ENCODE assay signal across 10 cellular contexts in the genomic region with DNA sequence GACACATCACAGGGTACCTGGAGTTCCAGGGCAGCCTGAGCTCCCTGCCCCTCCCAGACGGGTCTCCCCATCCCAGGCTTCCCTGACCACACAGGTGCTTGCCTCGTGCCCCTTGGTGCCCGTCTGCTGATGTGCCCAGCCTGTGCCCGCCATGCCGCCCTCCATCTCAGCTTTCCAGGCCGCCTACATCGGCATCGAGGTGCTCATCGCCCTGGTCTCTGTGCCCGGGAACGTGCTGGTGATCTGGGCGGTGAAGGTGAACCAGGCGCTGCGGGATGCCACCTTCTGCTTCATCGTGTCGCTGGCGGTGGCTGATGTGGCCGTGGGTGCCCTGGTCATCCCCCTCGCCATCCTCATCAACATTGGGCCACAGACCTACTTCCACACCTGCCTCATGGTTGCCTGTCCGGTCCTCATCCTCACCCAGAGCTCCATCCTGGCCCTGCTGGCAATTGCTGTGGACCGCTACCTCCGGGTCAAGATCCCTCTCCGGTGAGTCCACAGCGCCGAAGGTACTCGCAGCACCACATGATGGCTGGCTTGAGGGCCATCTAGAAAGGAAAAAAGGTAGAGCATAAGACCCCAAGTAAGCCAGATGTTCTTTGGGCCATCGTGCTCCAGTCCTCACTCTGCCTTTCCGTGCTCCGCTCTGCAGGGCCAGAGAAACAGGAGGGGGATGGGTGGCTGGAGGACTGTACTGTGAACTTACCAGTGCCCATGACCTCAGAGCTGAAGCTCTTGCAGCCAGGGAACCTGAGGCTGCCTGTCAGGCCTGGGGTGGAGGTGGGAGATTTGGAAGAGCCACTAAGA. TPM values are rescaled to one million over a fixed set of nuclear protein-coding genes. Genes with fewer than 3 reads are reported as not detected.
DNase-seq lines count a peak whose midpoint lies in the region; ATAC-seq and TF ChIP-seq lines count a peak whose summit lies in the region.
"Had no signal": no experiment of that assay in that cellular context is flagged by ENCODE, and none has a peak within 500 bp of the region (broad histone marks: within the 10 kb centered on the region; RNA-seq: fewer than 3 reads in every experiment).

No MANE protein-coding gene starts in this region.

- no peak overlapping the region for H3K27ac Mint-ChIP-seq in activated naive CD8-positive, alpha-beta T cell
- H3K27ac Mint-ChIP-seq in activated naive CD8-positive, alpha-beta T cell treated with anti-CD3 and anti-CD28 coated beads for 36 hours = no peak overlapping the region

- peaks cover 20% of the 10 kb centered on the region for H3K4me1 ChIP-seq in ectodermal cell (ENCODE audit: control insufficient read depth, insufficient read depth, low read length)
- H3K4me1 ChIP-seq in mesodermal cell (ENCODE audit: control insufficient read depth, insufficient read depth, low read length, poor library complexity, severe bottlenecking) = peaks cover 41% of the 10 kb centered on the region
- H3K4me1 ChIP-seq in thyroid gland = peaks cover 25 to 56% of the 10 kb centered on the region in 2 donors

- H3K9me3 Mint-ChIP-seq in activated naive CD8-positive, alpha-beta T cell (ENCODE audit: low read depth) = no peaks in the 10 kb centered on the region
- H3K9me3 Mint-ChIP-seq in activated naive CD8-positive, alpha-beta T cell treated with anti-CD3 and anti-CD28 coated beads for 36 hours = no peaks in the 10 kb centered on the region

- H3K4me1 Mint-ChIP-seq in activated naive CD8-positive, alpha-beta T cell (ENCODE audit: low read depth) = peaks cover 12% of the 10 kb centered on the region
- H3K4me1 Mint-ChIP-seq in activated naive CD8-positive, alpha-beta T cell treated with anti-CD3 and anti-CD28 coated beads for 36 hours = peaks cover 2% of the 10 kb centered on the region

- intact Hi-C loops in thyroid gland (cut with DNase I) = no loop called here

- H3K4me3 ChIP-seq in ectodermal cell (ENCODE audit: insufficient read depth, low read depth, low read length) (peak overlapping the region; percentile 29), mesodermal cell (ENCODE audit: extremely low read depth, insufficient read depth, low read length, poor library complexity, severe bottlenecking) (peak overlapping the region; percentile 43), thyroid gland (replicated peaks in 1 of 3) (no peak overlapping the region)

- no peak for ATAC-seq in HG03571 (IDR thresholded peaks at IDR 0.05; ENCODE audit: unreplicated experiment)

- no peaks in the 10 kb centered on the region for H3K36me3 Mint-ChIP-seq in activated naive CD8-positive, alpha-beta T cell
- H3K36me3 Mint-ChIP-seq in activated naive CD8-positive, alpha-beta T cell treated with anti-CD3 and anti-CD28 coated beads for 36 hours = no peaks in the 10 kb centered on the region

- TF ChIP-seq POLR2A in thyroid gland (IDR thresholded peaks at IDR 0.05) = no peak

- TF ChIP-seq CTCF in thyroid gland (IDR thresholded peaks at IDR 0.05) = no peak

- no peak for DNase-seq in activated naive CD8-positive, alpha-beta T cell treated with anti-CD3 and anti-CD28 coated beads for 36 hours
- DNase-seq in thyroid gland (no peak), NCI-H1930 (lab: John Stamatoyannopoulos, UW) (no peak)
- no peak for DNase-seq in effector CD8-positive, alpha-beta T cell (lab: John Stamatoyannopoulos, UW)
- DNase-seq: activated CD4-positive, alpha-beta T cell treated with anti-CD3 and anti-CD28 coated beads, Interleukin-2, amount 50 U/mL, for 1 hour had no signal

- H3K27me3 ChIP-seq in ectodermal cell (ENCODE audit: control insufficient read depth, insufficient read depth, low read length, poor library complexity, severe bottlenecking) (peaks cover 35% of the 10 kb centered on the region), thyroid gland (no peaks in the 10 kb centered on the region)

- peaks cover 23% of the 10 kb centered on the region for H3K27me3 Mint-ChIP-seq in activated naive CD8-positive, alpha-beta T cell
- H3K27me3 Mint-ChIP-seq in activated naive CD8-positive, alpha-beta T cell treated with anti-CD3 and anti-CD28 coated beads for 36 hours = peaks cover 51% of the 10 kb centered on the region

- H3K9me3 ChIP-seq in ectodermal cell (ENCODE audit: control insufficient read depth, low read length) (no peaks in the 10 kb centered on the region), mesodermal cell (ENCODE audit: control insufficient read depth, low read length) (no peaks in the 10 kb centered on the region), thyroid gland (no peaks in the 10 kb centered on the region)

- 92 to 94% methylated on average over 29 of the region's 29 CpGs for WGBS in ectodermal cell, 2 experiments
- WGBS in mesodermal cell (ENCODE audit: insufficient coverage in 2 of 2), 2 experiments = 93 to 96% methylated on average over 26 to 29 of the region's 29 CpGs
- 83 to 88% methylated on average over 20 to 24 of the region's 29 CpGs for WGBS in thyroid gland, 2 donors

- peak overlapping the region; percentile 20 for H3K4me3 Mint-ChIP-seq in activated naive CD8-positive, alpha-beta T cell
- H3K4me3 Mint-ChIP-seq in activated naive CD8-positive, alpha-beta T cell treated with anti-CD3 and anti-CD28 coated beads for 36 hours = no peak overlapping the region

- H3K27ac ChIP-seq in ectodermal cell (ENCODE audit: insufficient read depth, low read depth, low read length, poor library complexity, severe bottlenecking) = no peak overlapping the region
- no peak overlapping the region for H3K27ac ChIP-seq in mesodermal cell (ENCODE audit: low read depth, low read length, severe bottlenecking)
- peak overlapping the region; percentile 32 to 53 (median 52) for H3K27ac ChIP-seq in thyroid gland

- no peaks in the 10 kb centered on the region for H3K36me3 ChIP-seq in ectodermal cell (ENCODE audit: control insufficient read depth, insufficient read depth, low read length)
- H3K36me3 ChIP-seq in mesodermal cell (ENCODE audit: control insufficient read depth, insufficient read depth, low read length) = peaks cover 18% of the 10 kb centered on the region
- H3K36me3 ChIP-seq in thyroid gland = no peaks in the 10 kb centered on the region

RNA-seq across cellular contexts. Expression of a gene that starts 1.4 kb away (rescaled TPM):
- not detected for total RNA-seq in activated naive CD8-positive, alpha-beta T cell treated with anti-CD3 and anti-CD28 coated beads for 36 hours
- polyA plus RNA-seq in ectodermal cell (2013, experiment 1 of 4) = 14.5 TPM
- 19.1 TPM for polyA plus RNA-seq in ectodermal cell (2013, experiment 2 of 4)
- 8.9 TPM for polyA plus RNA-seq in ectodermal cell (2013, experiment 3 of 4)
- polyA plus RNA-seq in ectodermal cell (2013, experiment 4 of 4) = 13.6 TPM
- 9.9 TPM for polyA plus RNA-seq in mesodermal cell (2013, experiment 1 of 2)
- 10.3 TPM for polyA plus RNA-seq in mesodermal cell (2013, experiment 2 of 2)
- 10 to 100 TPM in 2 of 4 donors, 1 to 10 TPM in 1, under 1 TPM in 1; 0.94 to 25.6 (median 6.8) TPM for total RNA-seq in thyroid gland

RNA-seq across cellular contexts. Expression of a gene that starts 43.1 kb away (rescaled TPM):
- not detected for total RNA-seq in activated naive CD8-positive, alpha-beta T cell treated with anti-CD3 and anti-CD28 coated beads for 36 hours
- not detected for polyA plus RNA-seq in ectodermal cell (2013, experiment 1 of 4)
- not detected for polyA plus RNA-seq in ectodermal cell (2013, experiment 2 of 4)
- polyA plus RNA-seq in ectodermal cell (2013, experiment 3 of 4) = 0.16 TPM
- polyA plus RNA-seq in ectodermal cell (2013, experiment 4 of 4) = not detected
- 0.37 TPM for polyA plus RNA-seq in mesodermal cell (2013, experiment 1 of 2)
- polyA plus RNA-seq in mesodermal cell (2013, experiment 2 of 2) = not detected
- not detected for total RNA-seq in thyroid gland
- total RNA-seq: renal cortical epithelial cell had no signal

RNA-seq across cellular contexts. Expression of a gene that starts 46.7 kb away (rescaled TPM):
- not detected for total RNA-seq in activated naive CD8-positive, alpha-beta T cell treated with anti-CD3 and anti-CD28 coated beads for 36 hours
- polyA plus RNA-seq in ectodermal cell (2013, experiment 1 of 4) = not detected
- polyA plus RNA-seq in ectodermal cell (2013, experiment 2 of 4) = 0.27 TPM
- polyA plus RNA-seq in ectodermal cell (2013, experiment 3 of 4) = 0.21 TPM
- polyA plus RNA-seq in ectodermal cell (2013, experiment 4 of 4) = not detected
- polyA plus RNA-seq in mesodermal cell (2013, experiment 1 of 2) = 0.22 TPM
- 0.30 TPM for polyA plus RNA-seq in mesodermal cell (2013, experiment 2 of 2)
- total RNA-seq in thyroid gland = under 1 TPM in 2 of 4 donors, not detected in 2; 0.11 to 0.75 TPM
- total RNA-seq: renal cortical epithelial cell had no signal

RNA-seq across cellular contexts. Expression of a gene that starts 57.6 kb away (rescaled TPM):
- total RNA-seq in activated naive CD8-positive, alpha-beta T cell treated with anti-CD3 and anti-CD28 coated beads for 36 hours = not detected
- polyA plus RNA-seq in ectodermal cell (2013, experiment 1 of 4) = 8.3 TPM
- polyA plus RNA-seq in ectodermal cell (2013, experiment 2 of 4) = 9.3 TPM
- polyA plus RNA-seq in ectodermal cell (2013, experiment 3 of 4) = 5.7 TPM
- polyA plus RNA-seq in ectodermal cell (2013, experiment 4 of 4) = 6.2 TPM
- polyA plus RNA-seq in mesodermal cell (2013, experiment 1 of 2) = 2.2 TPM
- 3.0 TPM for polyA plus RNA-seq in mesodermal cell (2013, experiment 2 of 2)
- 10 to 100 TPM in 1 of 4 donors, 1 to 10 TPM in 3; 1.2 to 42.9 (median 4.4) TPM for total RNA-seq in thyroid gland

Comparison
In these comparisons a context has a peak if more than half of its experiments do, and no peak if none do; other contexts are left out.
1. H3K27ac ChIP-seq: peak in thyroid gland (3 of 3); none in ectodermal cell (single experiment) and mesodermal cell (single experiment).
2. H3K4me3 ChIP-seq: peak in ectodermal cell (single experiment) and mesodermal cell (single experiment); none in thyroid gland (0 of 3).